Comparison of ENCODE assay signal across 1 cellular context in genomic region chr2:126731353-126731752, GRCh38.
TF ChIP-seq lines count a peak whose summit lies in the region.

No MANE protein-coding gene starts in this region.

TF ChIP-seq in SK-N-SH treated with all-trans-retinoic acid at 6 μM for 48 hours, 23 proteins besides CTCF, POLR2A, EP300 and RAD21 (continued from another document):
- no peak for TF ChIP-seq CREB5 (CRISPR knock-in tag; IDR thresholded peaks at IDR 0.05; ENCODE audit: low read depth)
- no peak for TF ChIP-seq ZNF70 (CRISPR knock-in tag; IDR thresholded peaks at IDR 0.05)
- TF ChIP-seq CSRNP3 (CRISPR knock-in tag; IDR thresholded peaks at IDR 0.05), result no peak
- TF ChIP-seq ZNF565 (CRISPR knock-in tag; conservative IDR thresholded peaks at IDR 0.05; ENCODE audit: low read depth), result no peak
- no peak for TF ChIP-seq BACH2 (CRISPR knock-in tag; IDR thresholded peaks at IDR 0.05; ENCODE audit: borderline replicate concordance)
- TF ChIP-seq ZC3H10 (CRISPR knock-in tag; IDR thresholded peaks at IDR 0.05), result no peak
- TF ChIP-seq OSR1 (CRISPR knock-in tag; IDR thresholded peaks at IDR 0.05), result no peak
